ENCODE assay signal across 8 cellular contexts in the genomic region with DNA sequence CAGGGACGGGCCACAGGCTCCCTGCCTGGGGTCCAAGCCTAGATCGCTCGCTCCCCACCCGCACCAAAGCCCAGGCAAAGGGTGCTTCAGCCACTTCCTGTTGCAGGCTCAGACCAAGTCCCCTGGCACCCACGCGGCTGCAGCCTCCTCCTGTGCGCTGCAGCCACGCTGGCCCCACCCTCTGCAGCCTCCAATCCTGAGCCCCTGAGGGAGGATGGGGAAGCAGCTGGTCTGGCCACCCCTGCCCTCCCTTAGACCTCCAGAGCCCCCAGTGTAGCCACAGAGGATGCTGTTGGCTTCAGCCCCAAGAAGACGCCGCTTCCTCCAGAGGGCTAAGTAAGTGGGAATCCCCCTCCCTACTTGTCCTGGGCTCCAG. TPM values are rescaled to one million over a fixed set of nuclear protein-coding genes. Genes with fewer than 3 reads are reported as not detected.
A peak's percentile ranks its signal among the peaks of the same experiment; 100 is the strongest.
DNase-seq lines count a peak whose midpoint lies in the region; ATAC-seq and TF ChIP-seq lines count a peak whose summit lies in the region.

No MANE protein-coding gene starts in this region.

- TF ChIP-seq CTCF in chondrocyte (IDR thresholded peaks at IDR 0.05) (no peak), osteocyte (IDR thresholded peaks at IDR 0.05) (no peak)

- H3K4me1 Mint-ChIP-seq in chondrocyte (ENCODE audit: low read depth): peaks cover 39% of the 10 kb centered on the region
- H3K4me1 Mint-ChIP-seq in natural killer cell treated with Interleukin-12 subunit alpha and Interleukin-12 subunit beta and Interleukin-15 and Interleukin-18, amount 100 ng/mL, for 72 hours (ENCODE audit: low read depth in 2 of 2): peaks cover 4 to 28% of the 10 kb centered on the region in 2 donors
- H3K4me1 Mint-ChIP-seq in osteocyte (ENCODE audit: unreplicated experiment): peaks cover 32% of the 10 kb centered on the region

- peaks cover 3% of the 10 kb centered on the region for H3K9me3 Mint-ChIP-seq in chondrocyte (ENCODE audit: low read depth)
- H3K9me3 Mint-ChIP-seq in natural killer cell treated with Interleukin-12 subunit alpha and Interleukin-12 subunit beta and Interleukin-15 and Interleukin-18, amount 100 ng/mL, for 72 hours: no peaks in the 10 kb centered on the region
- peaks cover 3% of the 10 kb centered on the region for H3K9me3 Mint-ChIP-seq in osteocyte (ENCODE audit: unreplicated experiment)

- H3K4me3 Mint-ChIP-seq in chondrocyte (ENCODE audit: unreplicated experiment): no peak overlapping the region
- peak overlapping the region; percentile 79 for H3K4me3 Mint-ChIP-seq in natural killer cell treated with Interleukin-12 subunit alpha and Interleukin-12 subunit beta and Interleukin-15 and Interleukin-18, amount 100 ng/mL, for 72 hours
- H3K4me3 Mint-ChIP-seq in osteocyte (ENCODE audit: unreplicated experiment): no peak overlapping the region

- DNase-seq in GF-D8 (lab: John Stamatoyannopoulos, UW) (peak; percentile 38), chondrocyte (ENCODE audit: low spot score) (no peak), ureter (ENCODE audit: low spot score) (no peak), osteocyte (ENCODE audit: extremely low spot score, unreplicated experiment) (no peak)
- peak; percentile 85 for DNase-seq in natural killer cell treated with Interleukin-12 subunit alpha and Interleukin-12 subunit beta and Interleukin-15 and Interleukin-18, amount 100 ng/mL, for 72 hours (ENCODE audit: low spot score)
- no peak for DNase-seq in activated CD4-positive, alpha-beta T cell treated with anti-CD3 and anti-CD28 coated beads for 1 hour

- H3K27ac Mint-ChIP-seq in chondrocyte (ENCODE audit: unreplicated experiment): peak overlapping the region; percentile 94
- H3K27ac Mint-ChIP-seq in natural killer cell treated with Interleukin-12 subunit alpha and Interleukin-12 subunit beta and Interleukin-15 and Interleukin-18, amount 100 ng/mL, for 72 hours: peak overlapping the region; percentile 94 to 95
- H3K27ac Mint-ChIP-seq in osteocyte (ENCODE audit: unreplicated experiment): no peak overlapping the region

- H3K27me3 Mint-ChIP-seq in chondrocyte (ENCODE audit: low read depth) (no peaks in the 10 kb centered on the region), osteocyte (ENCODE audit: unreplicated experiment) (no peaks in the 10 kb centered on the region)
- H3K27me3 Mint-ChIP-seq in natural killer cell treated with Interleukin-12 subunit alpha and Interleukin-12 subunit beta and Interleukin-15 and Interleukin-18, amount 100 ng/mL, for 72 hours: no peaks in the 10 kb centered on the region

- H3K36me3 Mint-ChIP-seq in chondrocyte (ENCODE audit: low read depth) (peaks cover 6% of the 10 kb centered on the region), osteocyte (ENCODE audit: unreplicated experiment) (peaks cover 7% of the 10 kb centered on the region)
- peaks cover 4% of the 10 kb centered on the region for H3K36me3 Mint-ChIP-seq in natural killer cell treated with Interleukin-12 subunit alpha and Interleukin-12 subunit beta and Interleukin-15 and Interleukin-18, amount 100 ng/mL, for 72 hours

- peak; percentile 39 for ATAC-seq in GM21367 (IDR thresholded peaks at IDR 0.05; ENCODE audit: unreplicated experiment)
- ATAC-seq in HG03565 (IDR thresholded peaks at IDR 0.05; ENCODE audit: unreplicated experiment): peak; percentile 44
- ATAC-seq in natural killer cell treated with Interleukin-12 subunit alpha and Interleukin-12 subunit beta and Interleukin-15 and Interleukin-18, amount 100 ng/mL, for 72 hours: peak; percentile 57 to 69

RNA-seq across cellular contexts. Expression of a gene that starts 9.3 kb away (rescaled TPM):
- total RNA-seq in chondrocyte (39.1 to 46.5 TPM (median 41.5 TPM) in 3 replicates), ureter (26.0 TPM), osteocyte (19.8 and 20.3 TPM in 2 replicates)
- 10 to 100 TPM; 48.4 to 52.9 TPM for total RNA-seq in natural killer cell treated with Interleukin-12 subunit alpha and Interleukin-12 subunit beta and Interleukin-15 and Interleukin-18, amount 100 ng/mL, for 72 hours

Comparison
In these comparisons a context has a peak if more than half of its experiments do, and no peak if none do; other contexts are left out.
1. DNase-seq: peak in GF-D8 (single experiment) and natural killer cell treated with Interleukin-12 subunit alpha and Interleukin-12 subunit beta and Interleukin-15 and Interleukin-18, amount 100 ng/mL, for 72 hours (single experiment); none in chondrocyte (single experiment), ureter (single experiment), osteocyte (single experiment) and activated CD4-positive, alpha-beta T cell treated with anti-CD3 and anti-CD28 coated beads for 1 hour (single experiment).
2. Peak in every context shown above with its lines, with median percentiles within 50 percentile points of each other: ATAC-seq.